ENCODE assay signal across 21 cellular contexts in the genomic region with DNA sequence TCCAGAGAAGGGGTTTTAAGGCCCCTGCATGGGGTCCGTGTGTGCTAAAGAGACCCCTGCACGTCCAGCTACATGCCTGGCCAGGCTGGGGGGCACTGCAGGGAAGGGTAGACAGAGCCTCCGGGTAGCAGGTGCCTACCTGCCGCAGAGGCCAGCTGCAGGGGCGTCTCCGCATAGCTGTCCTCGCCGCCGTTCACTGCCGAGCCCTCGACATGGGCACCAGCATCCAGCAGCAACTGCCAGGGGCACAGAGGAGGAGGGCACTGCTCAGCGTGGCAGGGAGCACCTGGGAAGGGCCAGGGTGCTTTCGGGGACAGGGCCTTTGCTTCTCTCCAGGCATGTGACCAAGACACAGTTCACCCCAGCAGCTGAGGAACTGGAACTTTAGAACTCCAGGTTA.
"Had no signal": no experiment of that assay in that cellular context is flagged by ENCODE, and none has a peak within 500 bp of the region (broad histone marks: within the 10 kb centered on the region; RNA-seq: fewer than 3 reads in every experiment).

No MANE protein-coding gene starts in this region.

- H3K4me1 ChIP-seq: colonic mucosa, esophagus muscularis mucosa, foreskin keratinocyte, gastroesophageal sphincter, left lung, lower lobe of right lung had no signal

- FAIRE-seq: endometrium, frontal cortex had no signal

- H3K9me3 ChIP-seq: colonic mucosa, esophagus muscularis mucosa, gastroesophageal sphincter, heart left ventricle, left lung, lower lobe of right lung, mucosa of descending colon had no signal

- H3K27ac ChIP-seq: colonic mucosa, esophagus muscularis mucosa, foreskin keratinocyte, gastroesophageal sphincter, heart left ventricle, hepatocyte, left lung, lower lobe of right lung had no signal

- H2AFZ ChIP-seq: hepatocyte had no signal

- H3K36me3 ChIP-seq: colonic mucosa, left lung, lower lobe of right lung had no signal

- H3K79me2 ChIP-seq: hepatocyte had no signal

- H3K27me3 ChIP-seq: colonic mucosa, esophagus muscularis mucosa, foreskin keratinocyte, gastroesophageal sphincter, heart left ventricle, hepatocyte, left lung had no signal

- H3K4me3 ChIP-seq: colonic mucosa, esophagus muscularis mucosa, gastroesophageal sphincter, heart left ventricle, hepatocyte, left lung, lower lobe of right lung, mucosa of descending colon had no signal

- DNase-seq: colonic mucosa; cortex of kidney; effector CD8-positive, alpha-beta T cell; effector memory CD8-positive, alpha-beta T cell; foreskin keratinocyte; hypothalamus; immature natural killer cell; left cardiac atrium; left lung; left ventricle myocardium superior; lower lobe of right lung; mesenchymal stem cell; mucosa of descending colon; naive B cell; naive thymus-derived CD8-positive, alpha-beta T cell had no signal

- ATAC-seq: effector memory CD8-positive, alpha-beta T cell; gastroesophageal sphincter; left lung; left ventricle myocardium superior; lower lobe of right lung; mucosa of descending colon; naive thymus-derived CD8-positive, alpha-beta T cell had no signal

- H3K4me2 ChIP-seq: hepatocyte had no signal
